Comparison of ENCODE assay signal across 21 cellular contexts in genomic region chr11:9516113-9516512, GRCh38. TPM values are rescaled to one million over a fixed set of nuclear protein-coding genes. Genes with fewer than 3 reads are reported as not detected.
DNase-seq lines count a peak whose midpoint lies in the region; ATAC-seq, FAIRE-seq and TF ChIP-seq lines count a peak whose summit lies in the region.
"Had no signal": no experiment of that assay in that cellular context is flagged by ENCODE, and none has a peak within 500 bp of the region (broad histone marks: within the 10 kb centered on the region; RNA-seq: fewer than 3 reads in every experiment).

No MANE protein-coding gene starts in this region.

- SMC1A ChIA-PET in GM12878 (lab: Charles Lee; ENCODE audit: uncharacterized antibody, unreplicated experiment), result interaction anchor here (0.7 to 0.9 kb wide), 2 partner anchors 19 kb away, joined by 3 read pairs; no protein-coding TSS in a partner anchor

- no peak overlapping the region for H2BK5ac ChIP-seq in neuronal stem cell (ENCODE audit: low read length)

- H3K18ac ChIP-seq in neuronal stem cell (ENCODE audit: low read length), result no peak overlapping the region

- POLR2A ChIA-PET in activated CD4-positive, alpha-beta T cell treated with anti-CD3 and anti-CD28 coated beads for 36 hours (lab: Charles Lee), result no interaction called here
- POLR2A ChIA-PET in GM12878 (lab: Charles Lee), result no interaction called here

- no peak for TF ChIP-seq EP300 in GM12878 (IDR thresholded peaks at IDR 0.05; ENCODE audit: borderline replicate concordance in 1 of 2, control insufficient read depth in 1 of 2, low read depth in 2 of 2, low read length in 2 of 2)

- no peak overlapping the region for H2BK120ac ChIP-seq in neuronal stem cell (ENCODE audit: low read depth, low read length)

- no peak overlapping the region for H2BK15ac ChIP-seq in neuronal stem cell (ENCODE audit: low read length)

- DNase-seq in activated CD4-positive, alpha-beta T cell treated with anti-CD3 and anti-CD28 coated beads for 36 hours, result peak; percentile 22
- DNase-seq in activated CD4-positive, alpha-beta T cell treated with anti-CD3 and anti-CD28 coated beads, Interleukin-2, amount 50 U/mL, for 1 hour, result no peak
- peak; percentile 26 for DNase-seq in HT-29 (ENCODE audit: low spot score)
- no peak for DNase-seq in GM12878 (ENCODE audit: low read depth, low spot score)
- peak; percentile 88 for DNase-seq in mucosa of gallbladder (ENCODE audit: low spot score)
- DNase-seq in T-helper 9 cell, result no peak
- DNase-seq in neuronal stem cell (ENCODE audit: low spot score), result no peak
- DNase-seq: activated CD8-positive, alpha-beta memory T cell treated with anti-CD3 and anti-CD28 coated beads, Interleukin-2, amount 50 U/mL, for 48 hours; activated effector memory CD4-positive, alpha-beta T cell treated with anti-CD3 and anti-CD28 coated beads, Interleukin-2, amount 50 U/mL, for 16 hours; left cardiac atrium; NCI-H1436 treated with DMSO at 0.1 percent for 48 hours; NCI-H510A; stimulated activated CD4-positive, alpha-beta T cell treated with anti-CD3 and anti-CD28 coated beads, Interleukin-4, amount 100 ng/mL, for 24 hours; T1000; uterus had no signal

- no peak overlapping the region for H2AK5ac ChIP-seq in neuronal stem cell (ENCODE audit: low read depth, low read length)

- H2AFZ ChIP-seq in GM12878 (ENCODE audit: control insufficient read depth, low read depth, low read length), result no peak overlapping the region
- no peak overlapping the region for H2AFZ ChIP-seq in neuronal stem cell (ENCODE audit: low read length)

- H3K27me3 ChIP-seq in GM12878 (replicated peaks in 1 of 2; ENCODE audit: control insufficient read depth in 2 of 2, insufficient read depth in 2 of 2, low read length in 1 of 2) (no peaks in the 10 kb centered on the region), neuronal stem cell (ENCODE audit: control insufficient read depth in 3 of 3, insufficient read depth in 3 of 3, low read depth in 1 of 3, low read length in 3 of 3) (no peaks in the 10 kb centered on the region)
- H3K27me3 ChIP-seq: BLaER1 treated with 17β-estradiol and CSF1 and Interleukin-3, amounts not matched to agents 10 nM and 100 nM; uterus had no signal

- RAD21 ChIA-PET in GM12878 (lab: Charles Lee; ENCODE audit: unreplicated experiment), result interaction anchor here (0.7 kb wide), 1 partner anchor 19 kb away, joined by 3 read pairs; no protein-coding TSS in a partner anchor

- peaks cover 4 to 28% of the 10 kb centered on the region in 2 experiments for H3K36me3 ChIP-seq in GM12878 (ENCODE audit: control insufficient read depth in 2 of 2, insufficient read depth in 2 of 2, low read length in 1 of 2)
- peaks cover 17 to 68% of the 10 kb centered on the region in 2 donors for H3K36me3 ChIP-seq in neuronal stem cell (replicated peaks in 1 of 2; ENCODE audit: control insufficient read depth in 2 of 2, insufficient read depth in 2 of 2, low read length in 2 of 2)
- H3K36me3 ChIP-seq: uterus had no signal

- no peak for TF ChIP-seq POLR2A in GM12878 (IDR thresholded peaks at IDR 0.05; ENCODE audit: low read depth, low read length)

- H3K9me3 Mint-ChIP-seq in activated CD4-positive, alpha-beta T cell treated with anti-CD3 and anti-CD28 coated beads for 36 hours (ENCODE audit: low read depth), result no peaks in the 10 kb centered on the region
- H3K9me3 Mint-ChIP-seq in stimulated activated memory B cell treated with anti-CD40 and anti-IgM and Interleukin-4, amounts not matched to agents 10 μg/mL and 1 μg/mL and 100 μg/mL, for 72 hours, result no peaks in the 10 kb centered on the region
- H3K9me3 Mint-ChIP-seq: dendritic cell treated with granulocyte-macrophage colony-stimulating factor and Interleukin-4, amounts not matched to agents 40 ng/mL and 50 ng/mL, for 4 days; nephron had no signal

- no peak for TF ChIP-seq RAD21 in GM12878 (IDR thresholded peaks at IDR 0.05; ENCODE audit: insufficient read depth, low read depth, low read length)

- BruUV-seq in GM12878 (replicated peaks; lab: Mats Ljungman, UMichigan), result no TSS peak

- no peak overlapping the region for H3K23ac ChIP-seq in neuronal stem cell (ENCODE audit: low read depth, low read length, poor library complexity)

- no peaks in the 10 kb centered on the region for H3K79me2 ChIP-seq in GM12878 (ENCODE audit: control insufficient read depth, insufficient read depth, low read length)

- TF ChIP-seq CTCF in GM12878 (IDR thresholded peaks at IDR 0.05 in 2 of 3, conservative IDR thresholded peaks at IDR 0.05 in 1 of 3; ENCODE audit: control insufficient read depth in 2 of 3, extremely low read depth in 1 of 3, insufficient read depth in 1 of 3, low read depth in 3 of 3, low read length in 3 of 3), result no peak

- peaks cover 40% of the 10 kb centered on the region for H3K36me3 Mint-ChIP-seq in activated CD4-positive, alpha-beta T cell treated with anti-CD3 and anti-CD28 coated beads for 36 hours (ENCODE audit: low read depth)
- H3K36me3 Mint-ChIP-seq in stimulated activated memory B cell treated with anti-CD40 and anti-IgM and Interleukin-4, amounts not matched to agents 10 μg/mL and 1 μg/mL and 100 μg/mL, for 72 hours, result peaks cover 51% of the 10 kb centered on the region

- H3K4me1 ChIP-seq in GM12878 (ENCODE audit: control insufficient read depth, insufficient read depth, low read length) (no peaks in the 10 kb centered on the region; the same call in 1 of the 2 replicates), neuronal stem cell (ENCODE audit: control insufficient read depth in 2 of 2, insufficient read depth in 1 of 2, low read depth in 1 of 2, low read length in 2 of 2) (peaks cover 0 to 2% of the 10 kb centered on the region in 2 donors)
- H3K4me1 ChIP-seq: uterus had no signal

- peak; percentile 49 for ATAC-seq in activated CD4-positive, alpha-beta T cell treated with anti-CD3 and anti-CD28 coated beads for 36 hours
- no peak for ATAC-seq in GM12878
- no peak for ATAC-seq in stimulated activated memory B cell treated with anti-CD40 and anti-IgM and Interleukin-4, amounts not matched to agents 10 μg/mL and 1 μg/mL and 100 μg/mL, for 72 hours
- ATAC-seq: left cardiac atrium, SK-N-SH treated with all-trans-retinoic acid at 6 μM for 48 hours had no signal

- no peak overlapping the region for H4K91ac ChIP-seq in neuronal stem cell (ENCODE audit: low read depth, low read length, poor library complexity)

- H3K27me3 Mint-ChIP-seq in activated CD4-positive, alpha-beta T cell treated with anti-CD3 and anti-CD28 coated beads for 36 hours, result no peaks in the 10 kb centered on the region
- no peaks in the 10 kb centered on the region for H3K27me3 Mint-ChIP-seq in stimulated activated memory B cell treated with anti-CD40 and anti-IgM and Interleukin-4, amounts not matched to agents 10 μg/mL and 1 μg/mL and 100 μg/mL, for 72 hours
- H3K27me3 Mint-ChIP-seq: dendritic cell treated with granulocyte-macrophage colony-stimulating factor and Interleukin-4, amounts not matched to agents 40 ng/mL and 50 ng/mL, for 4 days had no signal

- H3K4me3 ChIP-seq in GM12878, result no peak overlapping the region
- no peak overlapping the region for H3K4me3 ChIP-seq in neuronal stem cell (ENCODE audit: low read length in 2 of 2)
- H3K4me3 ChIP-seq: BLaER1 treated with 17β-estradiol and CSF1 and Interleukin-3, amounts not matched to agents 10 nM and 100 nM; uterus had no signal

- H4K20me1 ChIP-seq in GM12878 (ENCODE audit: control insufficient read depth, insufficient read depth), result peaks cover 2% of the 10 kb centered on the region; the same call in 1 of the 2 replicates
- H4K20me1 ChIP-seq: BLaER1 treated with 17β-estradiol and CSF1 and Interleukin-3, amounts not matched to agents 10 nM and 100 nM had no signal

- H3K27ac ChIP-seq in GM12878 (ENCODE audit: control insufficient read depth, insufficient read depth), result no peak overlapping the region
- H3K27ac ChIP-seq in neuronal stem cell (replicated peaks; ENCODE audit: low read length), result no peak overlapping the region
- H3K27ac ChIP-seq: BLaER1 treated with 17β-estradiol and CSF1 and Interleukin-3, amounts not matched to agents 10 nM and 100 nM; uterus had no signal

- H4K8ac ChIP-seq in neuronal stem cell (ENCODE audit: low read depth, low read length), result no peak overlapping the region

- H3K4me3 Mint-ChIP-seq in activated CD4-positive, alpha-beta T cell treated with anti-CD3 and anti-CD28 coated beads for 36 hours, result no peak overlapping the region
- no peak overlapping the region for H3K4me3 Mint-ChIP-seq in stimulated activated memory B cell treated with anti-CD40 and anti-IgM and Interleukin-4, amounts not matched to agents 10 μg/mL and 1 μg/mL and 100 μg/mL, for 72 hours
- H3K4me3 Mint-ChIP-seq: dendritic cell treated with granulocyte-macrophage colony-stimulating factor and Interleukin-4, amounts not matched to agents 40 ng/mL and 50 ng/mL, for 4 days; nephron had no signal

- H3K4me1 Mint-ChIP-seq in activated CD4-positive, alpha-beta T cell treated with anti-CD3 and anti-CD28 coated beads for 36 hours, result no peaks in the 10 kb centered on the region
- H3K4me1 Mint-ChIP-seq in stimulated activated memory B cell treated with anti-CD40 and anti-IgM and Interleukin-4, amounts not matched to agents 10 μg/mL and 1 μg/mL and 100 μg/mL, for 72 hours, result no peaks in the 10 kb centered on the region
- H3K4me1 Mint-ChIP-seq: nephron had no signal

- CTCF ChIA-PET in activated CD4-positive, alpha-beta T cell treated with anti-CD3 and anti-CD28 coated beads for 36 hours (lab: Charles Lee), result interaction anchor here (0.6 to 1.9 kb wide), 2 partner anchors 10 to 19 kb away, joined by 3 to 15 read pairs; no protein-coding TSS in a partner anchor
- CTCF ChIA-PET in GM12878 (lab: Yijun Ruan, JAX), result interaction anchor here (0.8 to 2.0 kb wide), 5 partner anchors 9 to 379 kb away, joined by 3 to 9 read pairs (median 4); no protein-coding TSS in a partner anchor

- no peak overlapping the region for H2BK12ac ChIP-seq in neuronal stem cell (ENCODE audit: low read length)

- no peak overlapping the region for H3K4me2 ChIP-seq in GM12878 (ENCODE audit: control insufficient read depth, insufficient read depth)
- no peak overlapping the region for H3K4me2 ChIP-seq in neuronal stem cell (ENCODE audit: insufficient read depth, low read length, poor library complexity, severe bottlenecking)
- H3K4me2 ChIP-seq: BLaER1 treated with 17β-estradiol and CSF1 and Interleukin-3, amounts not matched to agents 10 nM and 100 nM had no signal

- in situ Hi-C loops in GM12878 (cut with MboI), result no loop called here

- 97% methylated on average over 4 of the region's 4 CpGs for WGBS in GM12878 (ENCODE audit: insufficient coverage, insufficient replicate concordance, low lambda C conversion rate, missing lambda C conversion rate)
- WGBS in neuronal stem cell (ENCODE audit: extremely low coverage in 2 of 2, insufficient read length in 2 of 2, insufficient replicate concordance in 1 of 2), 2 donors, result no CpG with 5 or more reads among the region's 4 CpGs

- H3K14ac ChIP-seq in neuronal stem cell (ENCODE audit: low read length), result no peak overlapping the region

- H3K79me1 ChIP-seq in neuronal stem cell (ENCODE audit: low read depth, low read length), result no peaks in the 10 kb centered on the region

- H3K27ac Mint-ChIP-seq in activated CD4-positive, alpha-beta T cell treated with anti-CD3 and anti-CD28 coated beads for 36 hours, result no peak overlapping the region
- H3K27ac Mint-ChIP-seq in stimulated activated memory B cell treated with anti-CD40 and anti-IgM and Interleukin-4, amounts not matched to agents 10 μg/mL and 1 μg/mL and 100 μg/mL, for 72 hours, result no peak overlapping the region
- H3K27ac Mint-ChIP-seq: dendritic cell treated with granulocyte-macrophage colony-stimulating factor and Interleukin-4, amounts not matched to agents 40 ng/mL and 50 ng/mL, for 4 days; nephron had no signal

- H3K9ac ChIP-seq in GM12878 (ENCODE audit: control insufficient read depth, insufficient read depth, low read length) (no peak overlapping the region), neuronal stem cell (ENCODE audit: low read depth, low read length, poor library complexity) (no peak overlapping the region)
- H3K9ac ChIP-seq: BLaER1 treated with 17β-estradiol and CSF1 and Interleukin-3, amounts not matched to agents 10 nM and 100 nM had no signal

- no peak for FAIRE-seq in GM12878 (lab: Jason Lieb, UNC)
- FAIRE-seq: bronchial epithelial cell had no signal

- H3K4ac ChIP-seq in neuronal stem cell (ENCODE audit: low read length), result no peak overlapping the region

- intact Hi-C loops in activated CD4-positive, alpha-beta T cell treated with anti-CD3 and anti-CD28 coated beads for 36 hours (cut with DNase I, micrococcal nuclease), result no loop called here
- intact Hi-C loops in GM12878 (cut with micrococcal nuclease; ENCODE audit: unreplicated experiment), result loop anchor here (5.0 kb wide), 1 partner anchor 51 kb away; no protein-coding TSS in a partner anchor

- no peaks in the 10 kb centered on the region for H3K9me3 ChIP-seq in GM12878 (replicated peaks; ENCODE audit: control insufficient read depth, insufficient read depth, low read length)
- H3K9me3 ChIP-seq in neuronal stem cell (replicated peaks in 1 of 2; ENCODE audit: control insufficient read depth in 2 of 2, insufficient read depth in 1 of 2, low read depth in 1 of 2, low read length in 2 of 2), result peaks cover 0 to 3% of the 10 kb centered on the region in 2 donors
- H3K9me3 ChIP-seq: uterus had no signal

RNA-seq across cellular contexts. Expression of gene ZNF143, which starts 55.3 kb away (rescaled TPM):
- 10 to 100 TPM; 32.6 to 34.9 TPM for total RNA-seq in activated CD4-positive, alpha-beta T cell treated with anti-CD3 and anti-CD28 coated beads for 36 hours
- 21.1 and 26.7 TPM in 2 replicates for total RNA-seq in HT-29 (2014; rRNA removed; shearing (Covaris generic))
- 50.3 and 68.1 TPM in 2 replicates for total RNA-seq in GM12878 (2013; cell fraction: nucleolus; rRNA removed)
- total RNA-seq in GM12878 (2014; rRNA removed) (15.3 and 20.0 TPM in 2 replicates), GM12878 (2014; rRNA removed; fragmentation: Illumina TruSeq; extraction: Trizol) (25.4 and 29.5 TPM in 2 replicates), GM12878 (2021) (18.5 and 22.1 TPM in 2 replicates), mucosa of gallbladder (28.5 TPM)
- polyA plus RNA-seq in GM12878 (2011; ENCODE audit: low read depth), result 19.6 TPM
- polyA plus RNA-seq in GM12878 (2011; rRNA removed) (33.9 and 48.7 TPM in 2 replicates), GM12878 (2014; fragmentation: Illumina TruSeq; extraction: Trizol) (20.3 and 25.0 TPM in 2 replicates), GM12878 (2014; fragmentation: Nextera tagmentation; extraction: Ambion mirVana) (10 to 100 TPM; 16.1 to 18.3 TPM), GM12878 (2014; rRNA removed) (13.6 and 16.0 TPM in 2 replicates), GM12878 (2016; fragmentation: Nextera tagmentation; extraction: Ambion mirVana) (10 to 100 TPM; 20.6 to 21.8 TPM)
- 32.8 and 40.1 TPM in 2 replicates for polyA plus RNA-seq in GM12878 (2011; cell fraction: cytosol; rRNA removed)
- polyA plus RNA-seq in GM12878 (2011; cell fraction: nucleus; rRNA removed), result 24.6 and 30.6 TPM in 2 replicates
- 13.0 and 14.9 TPM in 2 replicates for polyA plus RNA-seq in GM12878 (2012)
- polyA minus RNA-seq in GM12878 (2011; rRNA and poly(A)+ RNA removed), result 93.2 and 153 TPM in 2 replicates
- 15.5 and 17.0 TPM in 2 replicates for polyA minus RNA-seq in GM12878 (2011; cell fraction: cytosol; rRNA and poly(A)+ RNA removed)
- polyA minus RNA-seq in GM12878 (2011; cell fraction: nucleus; rRNA and poly(A)+ RNA removed), result 16.8 and 29.9 TPM in 2 replicates
- 24.4 TPM for polyA plus RNA-seq in neuronal stem cell (2013, experiment 1 of 2)
- polyA plus RNA-seq in neuronal stem cell (2013, experiment 2 of 2), result 23.7 TPM

RNA-seq across cellular contexts. Expression of gene WEE1, which starts 57.4 kb away (rescaled TPM):
- 10 to 100 TPM; 44.8 to 46.5 TPM for total RNA-seq in activated CD4-positive, alpha-beta T cell treated with anti-CD3 and anti-CD28 coated beads for 36 hours
- 152 and 157 TPM in 2 replicates for total RNA-seq in HT-29 (2014; rRNA removed; shearing (Covaris generic))
- total RNA-seq in GM12878 (2013; cell fraction: nucleolus; rRNA removed), result 98.0 and 98.8 TPM in 2 replicates
- 53.9 and 58.4 TPM in 2 replicates for total RNA-seq in GM12878 (2014; rRNA removed)
- total RNA-seq in GM12878 (2014; rRNA removed; fragmentation: Illumina TruSeq; extraction: Trizol), result 51.1 and 51.4 TPM in 2 replicates
- 51.7 and 58.0 TPM in 2 replicates for total RNA-seq in GM12878 (2021)
- polyA plus RNA-seq in GM12878 (2011; ENCODE audit: low read depth), result 10.7 TPM
- 54.1 and 71.9 TPM in 2 replicates for polyA plus RNA-seq in GM12878 (2011; rRNA removed)
- polyA plus RNA-seq in GM12878 (2011; cell fraction: cytosol; rRNA removed), result 17.6 and 21.0 TPM in 2 replicates
- polyA plus RNA-seq in GM12878 (2011; cell fraction: nucleus; rRNA removed), result 46.7 and 55.2 TPM in 2 replicates
- polyA plus RNA-seq in GM12878 (2012), result 16.9 and 21.6 TPM in 2 replicates
- polyA plus RNA-seq in GM12878 (2014; fragmentation: Illumina TruSeq; extraction: Trizol), result 69.5 and 84.0 TPM in 2 replicates
- 10 to 100 TPM; 20.6 to 22.2 TPM for polyA plus RNA-seq in GM12878 (2014; fragmentation: Nextera tagmentation; extraction: Ambion mirVana)
- polyA plus RNA-seq in GM12878 (2014; rRNA removed), result 39.6 and 41.0 TPM in 2 replicates
- 10 to 100 TPM; 13.8 to 28.0 TPM for polyA plus RNA-seq in GM12878 (2016; fragmentation: Nextera tagmentation; extraction: Ambion mirVana)
- 26.8 and 46.9 TPM in 2 replicates for polyA minus RNA-seq in GM12878 (2011; rRNA and poly(A)+ RNA removed)
- 13.4 and 19.4 TPM in 2 replicates for polyA minus RNA-seq in GM12878 (2011; cell fraction: cytosol; rRNA and poly(A)+ RNA removed)
- 35.7 and 71.9 TPM in 2 replicates for polyA minus RNA-seq in GM12878 (2011; cell fraction: nucleus; rRNA and poly(A)+ RNA removed)
- 108 TPM for total RNA-seq in mucosa of gallbladder
- polyA plus RNA-seq in neuronal stem cell (2013, experiment 1 of 2), result 47.6 TPM
- polyA plus RNA-seq in neuronal stem cell (2013, experiment 2 of 2), result 47.9 TPM

Comparison
In these comparisons a context has a peak if more than half of its experiments do, and no peak if none do; other contexts are left out.
1. DNase-seq: peak in activated CD4-positive, alpha-beta T cell treated with anti-CD3 and anti-CD28 coated beads for 36 hours (single experiment), HT-29 (single experiment) and mucosa of gallbladder (single experiment); none in activated CD4-positive, alpha-beta T cell treated with anti-CD3 and anti-CD28 coated beads, Interleukin-2, amount 50 U/mL, for 1 hour (single experiment), GM12878 (single experiment), T-helper 9 cell (single experiment) and neuronal stem cell (single experiment).